1 cellular context compared by ENCODE assay signal in the genomic region with DNA sequence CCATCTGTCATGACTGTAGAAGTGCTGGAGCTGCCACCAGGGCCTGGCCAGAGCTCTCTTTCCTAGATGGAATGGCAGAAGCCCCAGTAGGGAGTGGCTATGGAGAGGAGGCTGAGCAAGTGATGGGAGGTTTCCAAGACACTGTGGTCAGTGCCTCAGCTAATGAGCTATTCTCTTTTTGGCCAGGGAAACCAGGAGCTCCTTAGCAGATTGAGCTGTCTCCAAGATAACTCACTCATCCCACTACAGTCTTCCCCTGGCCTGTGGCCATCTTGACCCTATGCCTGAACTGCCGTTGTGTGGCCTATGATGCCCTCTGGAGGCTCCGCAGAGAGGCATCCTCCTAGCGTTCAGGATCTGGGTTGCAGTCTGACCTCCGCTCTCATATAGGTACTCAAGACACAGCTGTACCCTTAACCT.
TF ChIP-seq lines count a peak whose summit lies in the region.

No MANE protein-coding gene starts in this region.

TF ChIP-seq in K562, 482 proteins besides CTCF, POLR2A, EP300 and RAD21 (continued from another document):
- TF ChIP-seq BRCA1 (IDR thresholded peaks at IDR 0.05) (no peak), BRCA1 (CRISPR knock-in tag; IDR thresholded peaks at IDR 0.05) (no peak), ZNF311 (CRISPR knock-in tag; IDR thresholded peaks at IDR 0.05) (no peak), HNRNPK (IDR thresholded peaks at IDR 0.05; ENCODE audit: low read depth, low read length, poor library complexity, severe bottlenecking) (no peak), CAMTA2 (CRISPR knock-in tag; conservative IDR thresholded peaks at IDR 0.05) (no peak), POLR3G (IDR thresholded peaks at IDR 0.05; ENCODE audit: extremely low read depth, insufficient read length, insufficient replicate concordance) (no peak), NFIC (IDR thresholded peaks at IDR 0.05) (peak; percentile 86), CHD2 (IDR thresholded peaks at IDR 0.05; ENCODE audit: low read depth, low read length) (no peak), ATF4 (CRISPR knock-in tag; IDR thresholded peaks at IDR 0.05) (no peak), HDGF (IDR thresholded peaks at IDR 0.05) (peak; percentile 90; the same call in 1 of the 2 replicates), RHOXF2B (CRISPR knock-in tag; conservative IDR thresholded peaks at IDR 0.05) (no peak), SMC3 (conservative IDR thresholded peaks at IDR 0.05; ENCODE audit: insufficient read depth, low read depth, low read length) (peak; percentile 87), RB1 (IDR thresholded peaks at IDR 0.05; ENCODE audit: low read depth) (peak; percentile 53; the same call in 1 of the 2 replicates), CC2D1A (IDR thresholded peaks at IDR 0.05) (0 out of 2 replicates have a peak, but pooled peaks have one; percentile 48), SETDB1 (IDR thresholded peaks at IDR 0.05; ENCODE audit: low read length) (no peak), RCOR1 (IDR thresholded peaks at IDR 0.05; ENCODE audit: borderline replicate concordance in 1 of 2, low read depth in 2 of 2, low read length in 2 of 2) (0 out of 4 replicates have a peak, but pooled peaks of 1 of the 2 experiments have one; percentile 42), ZBTB11 (CRISPR knock-in tag; IDR thresholded peaks at IDR 0.05) (peak in 1 of 3 experiments; percentile 45; a peak in 1 of 6 replicates), YY1 (IDR thresholded peaks at IDR 0.05; ENCODE audit: borderline replicate concordance in 1 of 3, control insufficient read depth in 1 of 3, extremely low read depth in 1 of 3, insufficient read depth in 3 of 3, insufficient read length in 1 of 3, insufficient replicate concordance in 2 of 3, low read depth in 1 of 3, low read length in 2 of 3) (peak; percentile 30 to 88 (median 41)), ARID2 (IDR thresholded peaks at IDR 0.05) (peak; percentile 31; the same call in 1 of the 2 replicates), NFXL1 (CRISPR knock-in tag; IDR thresholded peaks at IDR 0.05) (no peak), JUND (IDR thresholded peaks at IDR 0.05; ENCODE audit: borderline replicate concordance, low read depth, low read length) (peak; percentile 53; the same call in 1 of the 2 replicates), JUND (tag; IDR thresholded peaks at IDR 0.05; ENCODE audit: borderline replicate concordance, low read depth, low read length) (no peak; the same call in 2 of the 3 replicates), ZNF766 (CRISPR knock-in tag; conservative IDR thresholded peaks at IDR 0.05) (0 out of 2 replicates have a peak, but pooled peaks have one; percentile 32), HMBOX1 (IDR thresholded peaks at IDR 0.05) (no peak), STAG1 (CRISPR knock-in tag; IDR thresholded peaks at IDR 0.05; ENCODE audit: borderline replicate concordance) (peak; percentile 34; the same call in 1 of the 2 replicates)
- TF ChIP-seq, protein P1, sequence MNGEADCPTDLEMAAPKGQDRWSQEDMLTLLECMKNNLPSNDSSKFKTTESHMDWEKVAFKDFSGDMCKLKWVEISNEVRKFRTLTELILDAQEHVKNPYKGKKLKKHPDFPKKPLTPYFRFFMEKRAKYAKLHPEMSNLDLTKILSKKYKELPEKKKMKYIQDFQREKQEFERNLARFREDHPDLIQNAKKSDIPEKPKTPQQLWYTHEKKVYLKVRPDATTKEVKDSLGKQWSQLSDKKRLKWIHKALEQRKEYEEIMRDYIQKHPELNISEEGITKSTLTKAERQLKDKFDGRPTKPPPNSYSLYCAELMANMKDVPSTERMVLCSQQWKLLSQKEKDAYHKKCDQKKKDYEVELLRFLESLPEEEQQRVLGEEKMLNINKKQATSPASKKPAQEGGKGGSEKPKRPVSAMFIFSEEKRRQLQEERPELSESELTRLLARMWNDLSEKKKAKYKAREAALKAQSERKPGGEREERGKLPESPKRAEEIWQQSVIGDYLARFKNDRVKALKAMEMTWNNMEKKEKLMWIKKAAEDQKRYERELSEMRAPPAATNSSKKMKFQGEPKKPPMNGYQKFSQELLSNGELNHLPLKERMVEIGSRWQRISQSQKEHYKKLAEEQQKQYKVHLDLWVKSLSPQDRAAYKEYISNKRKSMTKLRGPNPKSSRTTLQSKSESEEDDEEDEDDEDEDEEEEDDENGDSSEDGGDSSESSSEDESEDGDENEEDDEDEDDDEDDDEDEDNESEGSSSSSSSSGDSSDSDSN (IDR thresholded peaks at IDR 0.05; ENCODE audit: borderline replicate concordance in 1 of 2, low read depth in 2 of 2, low read length in 2 of 2): 0 out of 4 replicates have a peak, but pooled peaks of 1 of the 2 experiments have one; percentile 30
- TF ChIP-seq, protein P2, sequence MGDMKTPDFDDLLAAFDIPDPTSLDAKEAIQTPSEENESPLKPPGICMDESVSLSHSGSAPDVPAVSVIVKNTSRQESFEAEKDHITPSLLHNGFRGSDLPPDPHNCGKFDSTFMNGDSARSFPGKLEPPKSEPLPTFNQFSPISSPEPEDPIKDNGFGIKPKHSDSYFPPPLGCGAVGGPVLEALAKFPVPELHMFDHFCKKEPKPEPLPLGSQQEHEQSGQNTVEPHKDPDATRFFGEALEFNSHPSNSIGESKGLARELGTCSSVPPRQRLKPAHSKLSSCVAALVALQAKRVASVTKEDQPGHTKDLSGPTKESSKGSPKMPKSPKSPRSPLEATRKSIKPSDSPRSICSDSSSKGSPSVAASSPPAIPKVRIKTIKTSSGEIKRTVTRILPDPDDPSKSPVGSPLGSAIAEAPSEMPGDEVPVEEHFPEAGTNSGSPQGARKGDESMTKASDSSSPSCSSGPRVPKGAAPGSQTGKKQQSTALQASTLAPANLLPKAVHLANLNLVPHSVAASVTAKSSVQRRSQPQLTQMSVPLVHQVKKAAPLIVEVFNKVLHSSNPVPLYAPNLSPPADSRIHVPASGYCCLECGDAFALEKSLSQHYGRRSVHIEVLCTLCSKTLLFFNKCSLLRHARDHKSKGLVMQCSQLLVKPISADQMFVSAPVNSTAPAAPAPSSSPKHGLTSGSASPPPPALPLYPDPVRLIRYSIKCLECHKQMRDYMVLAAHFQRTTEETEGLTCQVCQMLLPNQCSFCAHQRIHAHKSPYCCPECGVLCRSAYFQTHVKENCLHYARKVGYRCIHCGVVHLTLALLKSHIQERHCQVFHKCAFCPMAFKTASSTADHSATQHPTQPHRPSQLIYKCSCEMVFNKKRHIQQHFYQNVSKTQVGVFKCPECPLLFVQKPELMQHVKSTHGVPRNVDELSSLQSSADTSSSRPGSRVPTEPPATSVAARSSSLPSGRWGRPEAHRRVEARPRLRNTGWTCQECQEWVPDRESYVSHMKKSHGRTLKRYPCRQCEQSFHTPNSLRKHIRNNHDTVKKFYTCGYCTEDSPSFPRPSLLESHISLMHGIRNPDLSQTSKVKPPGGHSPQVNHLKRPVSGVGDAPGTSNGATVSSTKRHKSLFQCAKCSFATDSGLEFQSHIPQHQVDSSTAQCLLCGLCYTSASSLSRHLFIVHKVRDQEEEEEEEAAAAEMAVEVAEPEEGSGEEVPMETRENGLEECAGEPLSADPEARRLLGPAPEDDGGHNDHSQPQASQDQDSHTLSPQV (IDR thresholded peaks at IDR 0.05): peak; percentile 26; the same call in 1 of the 2 replicates
